30 cellular contexts compared by ENCODE assay signal in genomic region chr14:48319823-48320222, GRCh38.
"Had no signal": no experiment of that assay in that cellular context is flagged by ENCODE, and none has a peak within 500 bp of the region (broad histone marks: within the 10 kb centered on the region; RNA-seq: fewer than 3 reads in every experiment).

No MANE protein-coding gene starts in this region.

- H3K36me3 ChIP-seq: adrenal gland, ascending aorta, cardiac muscle cell had no signal

- DNase-seq: activated B cell treated with CpG ODN at 0.5 μM for 24 hours; activated CD4-positive, alpha-beta memory T cell treated with anti-CD3 and anti-CD28 coated beads for 36 hours; activated CD4-positive, alpha-beta T cell treated with anti-CD3 and anti-CD28 coated beads for 4 hours; activated CD4-positive, alpha-beta T cell treated with anti-CD3 and anti-CD28 coated beads, Interleukin-2, amount 10 ng/mL, durations not matched to agents 24 days and 14 days; activated CD4-positive, alpha-beta T cell treated with anti-CD3 and anti-CD28 coated beads, Interleukin-2, amount 50 U/mL, for 1 hour; activated CD4-positive, alpha-beta T cell treated with anti-CD3 and anti-CD28 coated beads, Interleukin-2, amount 50 U/mL, for 4 hours; activated CD4-positive, CD25-positive, alpha-beta regulatory T cell treated with anti-CD3 and anti-CD28 coated beads, Interleukin-2, amount 50 U/mL, for 72 hours; activated CD8-positive, alpha-beta memory T cell treated with anti-CD3 and anti-CD28 coated beads, Interleukin-2, amount 50 U/mL, for 4 hours; activated CD8-positive, alpha-beta T cell treated with anti-CD3 and anti-CD28 coated beads for 36 hours; activated effector memory CD4-positive, alpha-beta T cell treated with anti-CD3 and anti-CD28 coated beads, Interleukin-2, amount 50 U/mL, for 16 hours; activated gamma-delta T cell treated with Interleukin-2 at 50 U/mL for 16 hours; activated naive CD4-positive, alpha-beta T cell; activated naive CD4-positive, alpha-beta T cell treated with anti-CD3 and anti-CD28 coated beads for 36 hours; activated naive CD4-positive, alpha-beta T cell treated with anti-CD3 and anti-CD28 coated beads, Interleukin-2, amount 50 U/mL, for 16 hours; activated naive CD8-positive, alpha-beta T cell treated with anti-CD3 and anti-CD28 coated beads for 36 hours; activated T-cell treated with anti-CD3 and anti-CD28 coated beads for 4 hours; activated T-cell treated with anti-CD3 and anti-CD28 coated beads, Interleukin-2, amount 50 U/mL, for 1 hour; activated T-cell treated with anti-CD3 and anti-CD28 coated beads, Interleukin-2, amount 50 U/mL, for 4 hours; activated T-cell treated with anti-CD3 and anti-CD28 coated beads, Interleukin-2, amount 50 U/mL, for 72 hours; adrenal gland; amniotic stem cell; anterior cingulate cortex; caudate nucleus; cerebellar nuclear complex; T-helper 1 cell; T-helper 2 cell; T-helper 9 cell had no signal

- H3K27me3 ChIP-seq: adrenal gland, ascending aorta, cardiac muscle cell had no signal

- H3K4me1 ChIP-seq: adrenal gland, ascending aorta had no signal

- H3K27ac ChIP-seq: adrenal gland, ascending aorta, cardiac muscle cell, VCaP had no signal

- H3K9me3 ChIP-seq: adrenal gland, ascending aorta had no signal

- H3K4me3 ChIP-seq: adrenal gland, ascending aorta, cardiac muscle cell had no signal
